In genomic region chr12:8697120-8697475, GRCh38 we compare ENCODE assay signal across 8 cellular contexts. TPM values are rescaled to one million over a fixed set of nuclear protein-coding genes. Genes with fewer than 3 reads are reported as not detected.
DNase-seq lines count a peak whose midpoint lies in the region; ATAC-seq, FAIRE-seq and TF ChIP-seq lines count a peak whose summit lies in the region.

No MANE protein-coding gene starts in this region.

- H3K27ac ChIP-seq in PC-3 (ENCODE audit: low read length) (no peak overlapping the region), testis (peak overlapping the region; percentile 94 to 99)

- peaks cover 18% of the 10 kb centered on the region for H3K4me1 Mint-ChIP-seq in dendritic cell treated with granulocyte-macrophage colony-stimulating factor and Interleukin-4, amounts not matched to agents 40 ng/mL and 50 ng/mL, for 4 days (ENCODE audit: low read depth)

- H3K27me3 Mint-ChIP-seq in dendritic cell treated with granulocyte-macrophage colony-stimulating factor and Interleukin-4, amounts not matched to agents 40 ng/mL and 50 ng/mL, for 4 days: peaks cover 23% of the 10 kb centered on the region

- no peaks in the 10 kb centered on the region for H3K9me3 Mint-ChIP-seq in dendritic cell treated with granulocyte-macrophage colony-stimulating factor and Interleukin-4, amounts not matched to agents 40 ng/mL and 50 ng/mL, for 4 days

- H2AFZ ChIP-seq in PC-3 (ENCODE audit: low read length): peak overlapping the region; percentile 65

- POLR2A ChIA-PET in PC-3 (lab: Charles Lee; ENCODE audit: unreplicated experiment): no interaction called here

- WGBS in lower leg skin, 2 donors: 0 to 2% methylated on average over 21 of the region's 21 CpGs
- 0% methylated on average over 21 of the region's 21 CpGs for WGBS in testis, 2 donors

- peak; percentile 60 for DNase-seq in ACHN
- no peak for DNase-seq in GM12892 (ENCODE audit: insufficient read length)
- no peak for DNase-seq in PC-3
- no peak for DNase-seq in lower leg skin (ENCODE audit: low spot score in 2 of 2)
- peak; percentile 56 for DNase-seq in testis
- DNase-seq in NCI-H446 treated with DMSO at 0.1 percent for 48 hours (lab: John Stamatoyannopoulos, UW): no peak

- FAIRE-seq in GM12892 (lab: Jason Lieb, UNC): peak; percentile 84

- H3K4me2 ChIP-seq in PC-3 (ENCODE audit: low read length): peak overlapping the region; percentile 71

- no peaks in the 10 kb centered on the region for H3K9me2 ChIP-seq in PC-3 (replicated peaks; ENCODE audit: low read length)

- in situ Hi-C loops in ACHN (cut with HindIII; ENCODE audit: low pct_ligation_motif_present, low pct_unique_long_range_greater_than_20kb, low sequenced_read_pairs): no loop called here

- CTCF ChIA-PET in PC-3 (lab: Charles Lee): no interaction called here

- TF ChIP-seq POLR2A in GM12892 (IDR thresholded peaks at IDR 0.05; ENCODE audit: low read depth, low read length): no peak
- no peak for TF ChIP-seq POLR2A in lower leg skin (IDR thresholded peaks at IDR 0.05)
- TF ChIP-seq POLR2A in testis (IDR thresholded peaks at IDR 0.05): no peak

- TF ChIP-seq CTCF in PC-3 (conservative IDR thresholded peaks at IDR 0.05; ENCODE audit: low read depth, low read length) (no peak), lower leg skin (IDR thresholded peaks at IDR 0.05) (no peak), testis (IDR thresholded peaks at IDR 0.05) (no peak)

- H3K36me3 ChIP-seq in PC-3 (ENCODE audit: low read depth, low read length): no peaks in the 10 kb centered on the region
- no peaks in the 10 kb centered on the region for H3K36me3 ChIP-seq in testis (ENCODE audit: low read depth, missing control alignments)

- intact Hi-C loops in PC-3 (cut with micrococcal nuclease) (no loop called here), lower leg skin (cut with DNase I; ENCODE audit: low total_unique reads) (no loop called here), testis (cut with DNase I; ENCODE audit: low total_unique reads) (no loop called here)
- intact Hi-C loops in dendritic cell treated with granulocyte-macrophage colony-stimulating factor and Interleukin-4, amounts not matched to agents 40 ng/mL and 50 ng/mL, for 4 days (cut with micrococcal nuclease): no loop called here

- no peaks in the 10 kb centered on the region for H4K20me1 ChIP-seq in PC-3 (ENCODE audit: low read length)

- no peak overlapping the region for H3K9ac ChIP-seq in PC-3 (ENCODE audit: low read length)

- peaks cover 14% of the 10 kb centered on the region for H3K36me3 Mint-ChIP-seq in dendritic cell treated with granulocyte-macrophage colony-stimulating factor and Interleukin-4, amounts not matched to agents 40 ng/mL and 50 ng/mL, for 4 days (ENCODE audit: low read depth)

- H3K9me3 ChIP-seq in PC-3 (ENCODE audit: low read length) (no peaks in the 10 kb centered on the region), testis (no peaks in the 10 kb centered on the region)

- peak overlapping the region; percentile 87 for H3K27ac Mint-ChIP-seq in dendritic cell treated with granulocyte-macrophage colony-stimulating factor and Interleukin-4, amounts not matched to agents 40 ng/mL and 50 ng/mL, for 4 days

- H3F3A ChIP-seq in PC-3 (ENCODE audit: low read length, unreplicated experiment): no peaks in the 10 kb centered on the region

- BruUV-seq in PC-3 (replicated peaks; lab: Mats Ljungman, UMichigan): no TSS peak

- peak overlapping the region; percentile 96 for H3K4me3 Mint-ChIP-seq in dendritic cell treated with granulocyte-macrophage colony-stimulating factor and Interleukin-4, amounts not matched to agents 40 ng/mL and 50 ng/mL, for 4 days

- H3K79me2 ChIP-seq in PC-3 (ENCODE audit: low read length): no peaks in the 10 kb centered on the region

- ATAC-seq in HG03108 (IDR thresholded peaks at IDR 0.05; ENCODE audit: unreplicated experiment): peak; percentile 7
- ATAC-seq in PC-3: peak; percentile 45

- H3K4me1 ChIP-seq in PC-3 (ENCODE audit: insufficient read depth, low read length): no peaks in the 10 kb centered on the region; the same call in 1 of the 2 replicates
- H3K4me1 ChIP-seq in testis: peaks cover 11% of the 10 kb centered on the region

- H3K27me3 ChIP-seq in PC-3 (ENCODE audit: low read length) (peaks cover 43% of the 10 kb centered on the region), testis (no peaks in the 10 kb centered on the region)

- H3K4me3 ChIP-seq in PC-3 (ENCODE audit: low read length) (peak overlapping the region; percentile 53), lower leg skin (ENCODE audit: low read depth, poor library complexity, severe bottlenecking) (peak overlapping the region; percentile 65), testis (peak overlapping the region; percentile 91 to 98)

RNA-seq across cellular contexts. Expression of gene RIMKLB, which starts 0.7 kb away (rescaled TPM):
- 27.8 TPM for polyA plus RNA-seq in GM12892 (2012; ENCODE audit: missing spikeins)
- total RNA-seq in PC-3 (2014; rRNA removed) (1.3 and 4.9 TPM in 2 replicates), lower leg skin (10 to 100 TPM in 3 of 4 donors, 1 to 10 TPM in 1; 5.8 to 17.9 (median 11.8) TPM), testis (100 to 1,000 TPM; 123 to 141 TPM)
- 101 TPM for polyA plus RNA-seq in testis (ENCODE audit: insufficient read depth, low read depth, low replicate concordance)

RNA-seq across cellular contexts. Expression of gene MFAP5, which starts 34.5 kb away (rescaled TPM):
- polyA plus RNA-seq in GM12892 (2012; ENCODE audit: missing spikeins): 0.66 TPM
- total RNA-seq in PC-3 (2014; rRNA removed) (not detected in 2 replicates), lower leg skin (100 to 1,000 TPM in 1 of 4 donors, 10 to 100 TPM in 3; 23.2 to 117 (median 33.2) TPM), testis (1 to 10 TPM; 3.8 to 5.9 TPM)
- 41.1 TPM for polyA plus RNA-seq in testis (ENCODE audit: insufficient read depth, low read depth, low replicate concordance)

Comparison
In these comparisons a context has a peak if more than half of its experiments do, and no peak if none do; other contexts are left out.
1. DNase-seq: peak in ACHN (single experiment) and testis (single experiment); none in GM12892 (single experiment), PC-3 (single experiment), lower leg skin (0 of 2) and NCI-H446 treated with DMSO at 0.1 percent for 48 hours (single experiment).
2. RNA of gene RIMKLB, which starts 0.7 kb away (total RNA-seq): 123 to 141 TPM in testis; 5.8 to 17.9 TPM in lower leg skin and 1.3 to 4.9 TPM in PC-3; every median in the first group is over 4 times any median in the second.
3. Peak in every context shown above with its lines, with median percentiles within 50 percentile points of each other: H3K4me3 ChIP-seq.